In genomic region chr2:19389469-19389868, GRCh38 we compare ENCODE assay signal across 10 cellular contexts. TPM values are rescaled to one million over a fixed set of nuclear protein-coding genes. Genes with fewer than 3 reads are reported as not detected.
DNase-seq lines count a peak whose midpoint lies in the region; ATAC-seq, FAIRE-seq and TF ChIP-seq lines count a peak whose summit lies in the region.
"Not testable (repeated sequence)": the region's sequence is repeated elsewhere in the genome, so short reads cannot be mapped to it uniquely, and the experiment has no call there.
"Had no signal": no experiment of that assay in that cellular context is flagged by ENCODE, and none has a peak within 500 bp of the region (broad histone marks: within the 10 kb centered on the region; RNA-seq: fewer than 3 reads in every experiment).

No MANE protein-coding gene starts in this region.

- not testable (repeated sequence) for H3K4me1 ChIP-seq in KMS-11 (ENCODE audit: low read depth, poor library complexity, severe bottlenecking); HepG2 (ENCODE audit: insufficient read depth, low read length)

- peak overlapping the region; percentile 23; the same call in 1 of the 2 replicates for H3K9ac ChIP-seq in KMS-11
- H3K9ac ChIP-seq in HepG2 (ENCODE audit: insufficient read depth, low read depth, low read length): not testable (repeated sequence)

- H3K4me2 ChIP-seq in KMS-11; HepG2 (ENCODE audit: low read depth, low read length): not testable (repeated sequence)

- not testable (repeated sequence) for H3K4me3 ChIP-seq in KMS-11 (IDR thresholded peaks at IDR 0.05; ENCODE audit: insufficient read depth, low read depth, low read length); HepG2 (replicated peaks in 1 of 3; ENCODE audit: insufficient read depth in 1 of 3, low read depth in 2 of 3, low read length in 3 of 3)

- not testable (repeated sequence) for TF ChIP-seq EP300 in HepG2 (IDR thresholded peaks at IDR 0.05; ENCODE audit: low read depth in 2 of 2, low read length in 2 of 2); HepG2 (CRISPR knock-in tag; IDR thresholded peaks at IDR 0.05; ENCODE audit: borderline replicate concordance)

- CTCF ChIA-PET in HepG2 (lab: Yijun Ruan, JAX; ENCODE audit: low intra/inter-chr PET ratio, low total read pairs): not testable (repeated sequence)

- not testable (repeated sequence) for H3K79me2 ChIP-seq in KMS-11 (ENCODE audit: insufficient read depth, low read depth); HepG2 (ENCODE audit: insufficient read depth, low read length)

- in situ Hi-C loops in HepG2 (cut with HindIII; ENCODE audit: extremely low pct_ligation_motif_present, low pct_unique_long_range_greater_than_20kb): not testable (repeated sequence)

- 7% methylated on average over 4 of the region's 7 CpGs for WGBS in HepG2 (ENCODE audit: low lambda C conversion rate)

- TF ChIP-seq RAD21 in HepG2 (CRISPR knock-in tag; IDR thresholded peaks at IDR 0.05): not testable (repeated sequence)

- 0 out of 2 replicates have a peak, but pooled peaks have one; percentile 14 for TF ChIP-seq CTCF in 22Rv1 (IDR thresholded peaks at IDR 0.05)
- not testable (repeated sequence) for TF ChIP-seq CTCF in KMS-11 (conservative IDR thresholded peaks at IDR 0.05; ENCODE audit: low read depth, low read length); HepG2 (CRISPR knock-in tag; IDR thresholded peaks at IDR 0.05)

- H3K36me3 ChIP-seq in KMS-11 (ENCODE audit: insufficient read depth); HepG2 (replicated peaks in 1 of 2; ENCODE audit: control insufficient read depth in 1 of 2, insufficient read depth in 2 of 2, low read length in 2 of 2): not testable (repeated sequence)

- not testable (repeated sequence) for BruUV-seq in HepG2 (replicated peaks; lab: Mats Ljungman, UMichigan)

- ATAC-seq in HepG2: not testable (repeated sequence)

- H4K20me1 ChIP-seq in KMS-11 (ENCODE audit: insufficient read depth); HepG2 (ENCODE audit: insufficient read depth, low read length): not testable (repeated sequence)

- not testable (repeated sequence) for H3K9me3 ChIP-seq in HepG2 (ENCODE audit: low read length)

- DNase-seq in NCI-H69 (lab: John Stamatoyannopoulos, UW) (peak; percentile 18), SHP77 (lab: John Stamatoyannopoulos, UW) (peak; percentile 1 to 14)
- DNase-seq in HepG2 (ENCODE audit: low spot score): not testable (repeated sequence)

- TF ChIP-seq POLR2A in HepG2 (IDR thresholded peaks at IDR 0.05; ENCODE audit: insufficient read depth in 1 of 2, low read depth in 2 of 2, low read length in 2 of 2): not testable (repeated sequence)

- not testable (repeated sequence) for H3K27ac ChIP-seq in 22Rv1; KMS-11; HepG2 (ENCODE audit: extremely low read length, insufficient read depth, low read length)

- POLR2A ChIA-PET in HepG2 (lab: Yijun Ruan, JAX): not testable (repeated sequence)

- not testable (repeated sequence) for FAIRE-seq in HepG2 (lab: Jason Lieb, UNC)

- H3K27me3 ChIP-seq in KMS-11 (ENCODE audit: insufficient read depth, low read depth); HepG2 (ENCODE audit: control insufficient read depth in 1 of 2, insufficient read depth in 2 of 2, low read length in 2 of 2): not testable (repeated sequence)

- peak overlapping the region; percentile 22; the same call in 1 of the 2 replicates for H2AFZ ChIP-seq in KMS-11 (ENCODE audit: low read depth)
- not testable (repeated sequence) for H2AFZ ChIP-seq in HepG2 (ENCODE audit: low read length)

- intact Hi-C loops in HepG2 (cut with micrococcal nuclease; ENCODE audit: unreplicated experiment): not testable (repeated sequence)

TF ChIP-seq in HepG2, 621 proteins besides CTCF, POLR2A, EP300 and RAD21:
- not testable (repeated sequence) for TF ChIP-seq FOXA1 (IDR thresholded peaks at IDR 0.05)
- peak; percentile 74 for TF ChIP-seq FOXA1 (CRISPR knock-in tag; IDR thresholded peaks at IDR 0.05)

RNA-seq across cellular contexts. Expression of gene OSR1, which starts 31.0 kb away (rescaled TPM):
- total RNA-seq in HepG2 (2016; rRNA removed; fragmentation: Illumina TruSeq; extraction: Trizol): 0.81 and 1.1 TPM in 2 replicates
- 0.44 and 0.81 TPM in 2 replicates for total RNA-seq in HepG2 (2016; cell fraction: cytosol; rRNA removed; fragmentation: Illumina TruSeq; extraction: Trizol; ENCODE audit: low read depth)
- 0.49 and 1.2 TPM in 2 replicates for total RNA-seq in HepG2 (2016; cell fraction: insoluble cytoplasmic fraction; rRNA removed; fragmentation: Illumina TruSeq; extraction: Trizol)
- 1.00 and 1.0 TPM in 2 replicates for total RNA-seq in HepG2 (2016; cell fraction: membrane; rRNA removed; fragmentation: Illumina TruSeq; extraction: Trizol)
- 0.90 and 1.1 TPM in 2 replicates for total RNA-seq in HepG2 (2016; cell fraction: nucleus; rRNA removed; fragmentation: Illumina TruSeq; extraction: Trizol)
- polyA plus RNA-seq in HepG2 (2011; rRNA removed): 0.63 and 0.72 TPM in 2 replicates
- polyA plus RNA-seq in HepG2 (2011; cell fraction: cytosol; rRNA removed): 0.33 and 0.91 TPM in 2 replicates
- 1.4 and 2.1 TPM in 2 replicates for polyA plus RNA-seq in HepG2 (2011; cell fraction: nucleus; rRNA removed)
- polyA plus RNA-seq in HepG2 (2012): 0.05 and 0.35 TPM in 2 replicates
- 0.26 and 0.32 TPM in 2 replicates for polyA plus RNA-seq in HepG2 (2016; cell fraction: cytosol; fragmentation: Illumina TruSeq; extraction: Trizol; ENCODE audit: low read depth)
- polyA plus RNA-seq in HepG2 (2016; cell fraction: insoluble cytoplasmic fraction; fragmentation: Illumina TruSeq; extraction: Trizol; ENCODE audit: low read depth): 1.1 and 1.3 TPM in 2 replicates
- 0.49 TPM in 2 replicates for polyA plus RNA-seq in HepG2 (2016; cell fraction: membrane; fragmentation: Illumina TruSeq; extraction: Trizol; ENCODE audit: low read depth)
- 1.7 and 2.3 TPM in 2 replicates for polyA plus RNA-seq in HepG2 (2016; cell fraction: nucleus; fragmentation: Illumina TruSeq; extraction: Trizol; ENCODE audit: insufficient read depth, low read depth)
- polyA minus RNA-seq in HepG2 (2011; rRNA and poly(A)+ RNA removed; ENCODE audit: low replicate concordance): 0.20 TPM in 1 of 2 replicates, not detected in the other
- 0.26 TPM in 1 of 2 replicates, not detected in the other for polyA minus RNA-seq in HepG2 (2011; cell fraction: cytosol; rRNA and poly(A)+ RNA removed)
- polyA minus RNA-seq in HepG2 (2011; cell fraction: nucleus; rRNA and poly(A)+ RNA removed): 0.39 and 0.75 TPM in 2 replicates
- total RNA-seq: CD4-positive, alpha-beta memory T cell; CD4-positive, CD25-positive, alpha-beta regulatory T cell; CD8-positive, alpha-beta memory T cell; GM12878 had no signal
- polyA plus RNA-seq: CD14-positive monocyte; CD4-positive, alpha-beta memory T cell; CD4-positive, CD25-positive, alpha-beta regulatory T cell; CD8-positive, alpha-beta memory T cell; GM12878 had no signal
